Comparison of ENCODE assay signal across 8 cellular contexts in genomic region chr20:58893355-58894151, GRCh38. TPM values are rescaled to one million over a fixed set of nuclear protein-coding genes. Genes with fewer than 3 reads are reported as not detected.
DNase-seq lines count a peak whose midpoint lies in the region; ATAC-seq lines count a peak whose summit lies in the region.

No MANE protein-coding gene starts in this region.

- H2BK15ac ChIP-seq in mesendoderm (replicated peaks; ENCODE audit: low read depth) = no peak overlapping the region

- H3K27ac ChIP-seq in BLaER1 = peak overlapping the region; percentile 90
- no peak overlapping the region for H3K27ac ChIP-seq in mesendoderm (ENCODE audit: low read depth, low read length)

- H3K4me2 ChIP-seq in BLaER1 = peak overlapping the region; percentile 85
- peak overlapping the region; percentile 48 for H3K4me2 ChIP-seq in mesendoderm (ENCODE audit: low read length)

- peaks cover 9% of the 10 kb centered on the region for H3K79me1 ChIP-seq in mesendoderm (ENCODE audit: low read length)

- H3K4me3 Mint-ChIP-seq in activated naive CD8-positive, alpha-beta T cell treated with anti-CD3 and anti-CD28 coated beads, Interleukin-2, amount 10 ng/mL, durations not matched to agents 7 days and 5 days = peak overlapping the region; percentile 87

- H4K8ac ChIP-seq in mesendoderm (ENCODE audit: low read depth, low read length) = no peak overlapping the region

- no peak overlapping the region for H2AK5ac ChIP-seq in mesendoderm (ENCODE audit: low read length)

- DNase-seq in HuH-7.5 (ENCODE audit: low spot score) (peak; percentile 52), mesendoderm (no peak), SHP77 (lab: John Stamatoyannopoulos, UW) (no peak), NCI-H2196 treated with DMSO at 0.1 percent for 48 hours (lab: John Stamatoyannopoulos, UW; ENCODE audit: unreplicated experiment) (no peak)
- DNase-seq in activated naive CD8-positive, alpha-beta T cell treated with anti-CD3 and anti-CD28 coated beads, Interleukin-2, amount 10 ng/mL, durations not matched to agents 7 days and 5 days = no peak

- ATAC-seq in activated naive CD8-positive, alpha-beta T cell treated with anti-CD3 and anti-CD28 coated beads, Interleukin-2, amount 10 ng/mL, durations not matched to agents 7 days and 5 days (ENCODE audit: low read depth) = no peak
- ATAC-seq in GM19023 (IDR thresholded peaks at IDR 0.05; ENCODE audit: unreplicated experiment) (no peak), HG03354 (IDR thresholded peaks at IDR 0.05; ENCODE audit: poor library complexity, severe bottlenecking, unreplicated experiment) (no peak)

- no peak overlapping the region for H3K18ac ChIP-seq in mesendoderm (ENCODE audit: low read length)

- peaks cover 66% of the 10 kb centered on the region for H3K79me2 ChIP-seq in mesendoderm (ENCODE audit: control insufficient read depth, insufficient read depth, low read length)

- H3K4me1 ChIP-seq in BLaER1 = peaks cover 64% of the 10 kb centered on the region
- peaks cover 10% of the 10 kb centered on the region for H3K4me1 ChIP-seq in mesendoderm (ENCODE audit: control insufficient read depth, low read depth, low read length)

- peaks cover 27% of the 10 kb centered on the region for H3K36me3 Mint-ChIP-seq in activated naive CD8-positive, alpha-beta T cell treated with anti-CD3 and anti-CD28 coated beads, Interleukin-2, amount 10 ng/mL, durations not matched to agents 7 days and 5 days

- WGBS in mesendoderm (ENCODE audit: extremely low coverage, insufficient coverage, low lambda C conversion rate) = no CpG with 5 or more reads among the region's 5 CpGs

- H3K9ac ChIP-seq in BLaER1 (peak overlapping the region; percentile 85), mesendoderm (ENCODE audit: low read length) (peak overlapping the region; percentile 59)

- H3K4me3 ChIP-seq in BLaER1 (peak overlapping the region; percentile 74), mesendoderm (ENCODE audit: low read length) (no peak overlapping the region)

- no peak overlapping the region for H2BK5ac ChIP-seq in mesendoderm (ENCODE audit: low read length)

- H3K9me3 Mint-ChIP-seq in activated naive CD8-positive, alpha-beta T cell treated with anti-CD3 and anti-CD28 coated beads, Interleukin-2, amount 10 ng/mL, durations not matched to agents 7 days and 5 days = no peaks in the 10 kb centered on the region

- peaks cover 47% of the 10 kb centered on the region for H3K4me1 Mint-ChIP-seq in activated naive CD8-positive, alpha-beta T cell treated with anti-CD3 and anti-CD28 coated beads, Interleukin-2, amount 10 ng/mL, durations not matched to agents 7 days and 5 days

- peak overlapping the region; percentile 71 for H3K27ac Mint-ChIP-seq in activated naive CD8-positive, alpha-beta T cell treated with anti-CD3 and anti-CD28 coated beads, Interleukin-2, amount 10 ng/mL, durations not matched to agents 7 days and 5 days

- no peaks in the 10 kb centered on the region for H3K9me3 ChIP-seq in BLaER1

- no peak overlapping the region for H2BK120ac ChIP-seq in mesendoderm (ENCODE audit: low read depth, low read length)

- POLR2A ChIA-PET in activated naive CD8-positive, alpha-beta T cell treated with anti-CD3 and anti-CD28 coated beads, Interleukin-2, amount 10 ng/mL, durations not matched to agents 7 days and 5 days (lab: Charles Lee) = interaction anchor here (0.6 to 1.0 kb wide), 3 partner anchors 183 to 246 kb away, joined by 3 read pairs; no protein-coding TSS in a partner anchor

- peaks cover 31% of the 10 kb centered on the region for H3K36me3 ChIP-seq in BLaER1
- H3K36me3 ChIP-seq in mesendoderm (ENCODE audit: control insufficient read depth, insufficient read depth, low read length) = peaks cover 5% of the 10 kb centered on the region

- H3K56ac ChIP-seq in mesendoderm (ENCODE audit: low read length) = peak overlapping the region; percentile 65

- H3K27me3 ChIP-seq in BLaER1 (no peaks in the 10 kb centered on the region), mesendoderm (ENCODE audit: insufficient read depth, low read length, poor library complexity) (no peaks in the 10 kb centered on the region)

- no peaks in the 10 kb centered on the region for H3K27me3 Mint-ChIP-seq in activated naive CD8-positive, alpha-beta T cell treated with anti-CD3 and anti-CD28 coated beads, Interleukin-2, amount 10 ng/mL, durations not matched to agents 7 days and 5 days

- H4K5ac ChIP-seq in mesendoderm (ENCODE audit: low read length) = no peak overlapping the region

- H4K20me1 ChIP-seq in BLaER1 = peaks cover 60% of the 10 kb centered on the region

- no peak overlapping the region for H3K4ac ChIP-seq in mesendoderm (ENCODE audit: low read depth, low read length)

- no peak overlapping the region for H3K23ac ChIP-seq in mesendoderm (ENCODE audit: low read length)

RNA-seq across cellular contexts. Expression of gene GNAS, which starts 41.0 kb away (rescaled TPM):
- total RNA-seq in activated naive CD8-positive, alpha-beta T cell treated with anti-CD3 and anti-CD28 coated beads, Interleukin-2, amount 10 ng/mL, durations not matched to agents 7 days and 5 days = 100 to 1,000 TPM; 912 to 979 TPM
- 871 TPM for polyA plus RNA-seq in mesendoderm (2013, experiment 1 of 2)
- 882 TPM for polyA plus RNA-seq in mesendoderm (2013, experiment 2 of 2)

RNA-seq across cellular contexts. Expression of gene GNAS-AS1, which starts 42.9 kb away (rescaled TPM):
- total RNA-seq in activated naive CD8-positive, alpha-beta T cell treated with anti-CD3 and anti-CD28 coated beads, Interleukin-2, amount 10 ng/mL, durations not matched to agents 7 days and 5 days = 1 to 10 TPM; 1.0 to 1.6 TPM
- polyA plus RNA-seq in mesendoderm (2013, experiment 1 of 2) = 1.6 TPM
- 1.6 TPM for polyA plus RNA-seq in mesendoderm (2013, experiment 2 of 2)
